Comparison of ENCODE assay signal across 1 cellular context in genomic region chr7:22854158-22855048, GRCh38.
TF ChIP-seq lines count a peak whose summit lies in the region.

No MANE protein-coding gene starts in this region.

TF ChIP-seq in GM12878, 131 proteins besides CTCF, POLR2A, EP300 and RAD21 (continued from another document):
- TF ChIP-seq RB1 (IDR thresholded peaks at IDR 0.05; ENCODE audit: borderline replicate concordance) (peak; percentile 77; the same call in 1 of the 2 replicates), PBX3 (IDR thresholded peaks at IDR 0.05; ENCODE audit: insufficient replicate concordance, low read depth, low read length) (no peak), KAT2A (conservative IDR thresholded peaks at IDR 0.05; ENCODE audit: control insufficient read depth, low read depth, low read length) (no peak), BCL3 (IDR thresholded peaks at IDR 0.05; ENCODE audit: borderline replicate concordance, insufficient read depth, low read depth, low read length, poor library complexity, severe bottlenecking) (peak; percentile 58), NR2F1 (conservative IDR thresholded peaks at IDR 0.05) (peak; percentile 71), ZNF384 (IDR thresholded peaks at IDR 0.05; ENCODE audit: borderline replicate concordance, low read depth, low read length) (no peak), LARP7 (IDR thresholded peaks at IDR 0.05) (peak; percentile 79; the same call in 1 of the 2 replicates), SREBF1 (IDR thresholded peaks at IDR 0.05; ENCODE audit: low read length) (no peak), RELB (IDR thresholded peaks at IDR 0.05; ENCODE audit: low read depth) (peak; percentile 23; the same call in 1 of the 2 replicates), TBL1XR1 (IDR thresholded peaks at IDR 0.05; ENCODE audit: low read depth, low read length) (peak; percentile 64), SMC3 (IDR thresholded peaks at IDR 0.05; ENCODE audit: borderline replicate concordance, low read length) (peak; percentile 1), IKZF2 (IDR thresholded peaks at IDR 0.05) (peak in 1 of 2 experiments; percentile 30; a peak in 2 of 4 replicates), NBN (IDR thresholded peaks at IDR 0.05) (peak; percentile 55; the same call in 1 of the 2 replicates), NR2C2 (IDR thresholded peaks at IDR 0.05; ENCODE audit: borderline replicate concordance, control insufficient read depth, insufficient read length, low read depth) (no peak), IRF3 (IDR thresholded peaks at IDR 0.05) (no peak), POU2F2 (IDR thresholded peaks at IDR 0.05; ENCODE audit: borderline replicate concordance, low read depth, low read length) (peak; percentile 65; the same call in 2 of the 3 replicates), MAX (IDR thresholded peaks at IDR 0.05; ENCODE audit: low read depth, low read length) (peak; percentile 86; the same call in 1 of the 2 replicates), ZNF592 (IDR thresholded peaks at IDR 0.05) (0 out of 2 replicates have a peak, but pooled peaks have one; percentile 14), SIX5 (IDR thresholded peaks at IDR 0.05; ENCODE audit: low read depth, low read length, severe bottlenecking) (no peak), CEBPZ (IDR thresholded peaks at IDR 0.05; ENCODE audit: low read depth, low read length) (no peak), E2F4 (IDR thresholded peaks at IDR 0.05; ENCODE audit: low read depth, low read length) (peak; percentile 53; the same call in 1 of the 2 replicates), EZH2 (IDR thresholded peaks at IDR 0.05; ENCODE audit: borderline replicate concordance, control insufficient read depth, low read depth, low read length) (no peak)
